8 cellular contexts compared by ENCODE assay signal in the genomic region with DNA sequence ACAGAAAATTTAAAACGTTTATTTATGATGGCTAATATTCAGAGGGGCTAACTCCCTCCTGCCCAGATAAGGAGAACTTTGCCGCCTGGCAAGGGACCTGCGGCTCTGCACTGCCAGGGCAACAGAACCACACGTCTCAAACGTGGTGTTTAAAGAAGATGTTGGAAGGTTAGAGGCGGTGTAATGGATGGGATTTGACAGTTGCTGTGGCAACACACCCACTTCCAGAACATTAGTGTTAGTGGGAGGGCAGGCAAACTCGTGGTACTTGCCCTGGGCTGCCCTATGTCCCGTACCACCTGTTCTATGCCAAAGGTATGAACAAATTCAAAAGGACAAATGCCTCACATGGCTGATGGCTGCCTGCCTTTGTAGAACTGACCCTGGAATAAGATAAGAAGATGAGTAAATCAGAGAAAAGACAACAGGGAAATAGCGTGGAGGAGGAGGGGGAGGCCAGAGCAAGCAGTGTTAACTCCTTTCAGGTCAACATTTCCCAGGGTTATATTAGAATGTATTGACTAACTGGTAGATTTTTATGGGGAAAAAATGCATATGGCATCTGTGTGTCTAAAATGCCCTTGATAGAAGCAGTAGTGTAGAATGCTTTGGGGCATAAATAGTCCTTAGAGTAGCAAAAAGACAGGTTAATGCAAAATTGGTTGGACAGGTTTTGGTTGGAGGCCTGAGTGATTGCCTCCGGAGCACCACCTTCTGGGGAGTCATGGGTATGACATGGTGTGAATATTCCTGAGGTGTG. TPM values are rescaled to one million over a fixed set of nuclear protein-coding genes. Genes with fewer than 3 reads are reported as not detected.
DNase-seq lines count a peak whose midpoint lies in the region; ATAC-seq and TF ChIP-seq lines count a peak whose summit lies in the region.

No MANE protein-coding gene starts in this region.

- TF ChIP-seq CTCF in HL-60 (IDR thresholded peaks at IDR 0.05; ENCODE audit: insufficient read depth, low read length): peak; percentile 66
- peak; percentile 61 to 84 (median 80) for TF ChIP-seq CTCF in Peyer's patch (IDR thresholded peaks at IDR 0.05)
- TF ChIP-seq CTCF in fibroblast of pulmonary artery (IDR thresholded peaks at IDR 0.05; ENCODE audit: low read length, missing control alignments): peak; percentile 94
- peak in 1 of 3 donors; percentile 45 for TF ChIP-seq CTCF in omental fat pad (IDR thresholded peaks at IDR 0.05)
- TF ChIP-seq CTCF in vagina (IDR thresholded peaks at IDR 0.05): peak; percentile 34 to 92 (median 72)

- H3K4me1 Mint-ChIP-seq in activated T-cell treated with anti-CD3 and anti-CD28 coated beads, Interleukin-2, amount 50 U/mL, for 72 hours (ENCODE audit: low read depth): no peaks in the 10 kb centered on the region

- H3K4me3 ChIP-seq in HL-60 (replicated peaks; ENCODE audit: insufficient read depth, low read length) (no peak overlapping the region), Peyer's patch (no peak overlapping the region), fibroblast of pulmonary artery (replicated peaks; ENCODE audit: low read depth, low read length) (no peak overlapping the region), vagina (no peak overlapping the region)

- peaks cover 34% of the 10 kb centered on the region for H3K27me3 Mint-ChIP-seq in activated T-cell treated with anti-CD3 and anti-CD28 coated beads, Interleukin-2, amount 50 U/mL, for 72 hours (ENCODE audit: low read depth)

- DNase-seq in COLO829 (ENCODE audit: low spot score): peak; percentile 92
- peak; percentile 22 to 37 for DNase-seq in HL-60 (ENCODE audit: low read depth in 1 of 2, low spot score in 1 of 2)
- DNase-seq in Peyer's patch: peak; percentile 23 to 73 (median 66)
- DNase-seq in activated T-cell treated with anti-CD3 and anti-CD28 coated beads, Interleukin-2, amount 50 U/mL, for 72 hours: peak; percentile 53 to 68
- DNase-seq in fibroblast of pulmonary artery (ENCODE audit: low read depth): peak; percentile 66
- no peak for DNase-seq in omental fat pad (ENCODE audit: low spot score)
- no peak for DNase-seq in vagina (ENCODE audit: extremely low spot score in 2 of 2)

- H3K27me3 ChIP-seq in HL-60 (ENCODE audit: insufficient read depth, poor library complexity, severe bottlenecking) (no peaks in the 10 kb centered on the region), Peyer's patch (no peaks in the 10 kb centered on the region), vagina (no peaks in the 10 kb centered on the region)

- no peak overlapping the region for H3K27ac Mint-ChIP-seq in activated T-cell treated with anti-CD3 and anti-CD28 coated beads, Interleukin-2, amount 50 U/mL, for 72 hours

- H3K4me1 ChIP-seq in Peyer's patch: no peaks in the 10 kb centered on the region
- H3K4me1 ChIP-seq in vagina: peaks cover 6% of the 10 kb centered on the region

- no peaks in the 10 kb centered on the region for H3K36me3 ChIP-seq in Peyer's patch
- no peaks in the 10 kb centered on the region for H3K36me3 ChIP-seq in vagina

- H3K4me3 Mint-ChIP-seq in activated T-cell treated with anti-CD3 and anti-CD28 coated beads, Interleukin-2, amount 50 U/mL, for 72 hours: no peak overlapping the region

- ATAC-seq in GM21367 (IDR thresholded peaks at IDR 0.05; ENCODE audit: unreplicated experiment): peak; percentile 70
- ATAC-seq in activated T-cell treated with anti-CD3 and anti-CD28 coated beads, Interleukin-2, amount 50 U/mL, for 72 hours (replicated peaks in 1 of 2): peak; percentile 72
- peak; percentile 87 for ATAC-seq in omental fat pad (ENCODE audit: low FRiP score)

- no peak overlapping the region for H3K27ac ChIP-seq in HL-60 (replicated peaks)
- no peak overlapping the region for H3K27ac ChIP-seq in Peyer's patch
- H3K27ac ChIP-seq in vagina: no peak overlapping the region

- no peaks in the 10 kb centered on the region for H3K36me3 Mint-ChIP-seq in activated T-cell treated with anti-CD3 and anti-CD28 coated beads, Interleukin-2, amount 50 U/mL, for 72 hours (ENCODE audit: insufficient read depth in 2 of 2)

- intact Hi-C loops in vagina (cut with DNase I): no loop called here

- TF ChIP-seq POLR2A in Peyer's patch (IDR thresholded peaks at IDR 0.05): no peak
- TF ChIP-seq POLR2A in vagina (IDR thresholded peaks at IDR 0.05): no peak

- H3K9me3 ChIP-seq in Peyer's patch (no peaks in the 10 kb centered on the region), vagina (no peaks in the 10 kb centered on the region)

- no peaks in the 10 kb centered on the region for H3K9me3 Mint-ChIP-seq in activated T-cell treated with anti-CD3 and anti-CD28 coated beads, Interleukin-2, amount 50 U/mL, for 72 hours

RNA-seq across cellular contexts. Expression of a gene that starts 30.8 kb away (rescaled TPM):
- 10 to 100 TPM in 1 of 4 donors, 1 to 10 TPM in 3; 2.5 to 10.0 (median 5.4) TPM for total RNA-seq in Peyer's patch
- total RNA-seq in activated T-cell treated with anti-CD3 and anti-CD28 coated beads, Interleukin-2, amount 50 U/mL, for 72 hours: 10 to 100 TPM; 23.9 to 44.3 TPM
- 10 to 100 TPM; 12.5 to 15.4 (median 14.6) TPM for total RNA-seq in omental fat pad
- 14.7 TPM for total RNA-seq in vagina

Comparison
In these comparisons a context has a peak if more than half of its experiments do, and no peak if none do; other contexts are left out.
1. DNase-seq: peak in COLO829 (single experiment), HL-60 (2 of 2), Peyer's patch (3 of 3), activated T-cell treated with anti-CD3 and anti-CD28 coated beads, Interleukin-2, amount 50 U/mL, for 72 hours (2 of 2) and fibroblast of pulmonary artery (single experiment); none in omental fat pad (single experiment) and vagina (0 of 2).
2. Peak in every context shown above with its lines, with median percentiles within 50 percentile points of each other: ATAC-seq.